In genomic region chr10:66176772-66177171, GRCh38 we compare ENCODE assay signal across 25 cellular contexts.
DNase-seq lines count a peak whose midpoint lies in the region; ATAC-seq, FAIRE-seq and TF ChIP-seq lines count a peak whose summit lies in the region.
"Had no signal": no experiment of that assay in that cellular context is flagged by ENCODE, and none has a peak within 500 bp of the region (broad histone marks: within the 10 kb centered on the region; RNA-seq: fewer than 3 reads in every experiment).

No MANE protein-coding gene starts in this region.

- no peaks in the 10 kb centered on the region for H4K20me1 ChIP-seq in HepG2 (ENCODE audit: insufficient read depth, low read length)

- ATAC-seq in HepG2 = no peak
- no peak for ATAC-seq in HG03045 (IDR thresholded peaks at IDR 0.05; ENCODE audit: unreplicated experiment)
- ATAC-seq: activated CD8-positive, alpha-beta memory T cell treated with anti-CD3 and anti-CD28 coated beads, Interleukin-2, amount 10 ng/mL, durations not matched to agents 7 days and 5 days; left cardiac atrium; T-cell had no signal

- no peak overlapping the region for H3K4me3 Mint-ChIP-seq in MCF 10A (ENCODE audit: unreplicated experiment)
- H3K4me3 Mint-ChIP-seq: activated CD8-positive, alpha-beta memory T cell treated with anti-CD3 and anti-CD28 coated beads, Interleukin-2, amount 10 ng/mL, durations not matched to agents 7 days and 5 days; activated naive CD8-positive, alpha-beta T cell; dendritic cell treated with granulocyte-macrophage colony-stimulating factor and Interleukin-4, amounts not matched to agents 40 ng/mL and 50 ng/mL, for 4 days; neural crest cell; T-cell had no signal

- TF ChIP-seq RAD21 in HepG2 (CRISPR knock-in tag; IDR thresholded peaks at IDR 0.05) = no peak

- H3K79me2 ChIP-seq in HepG2 (ENCODE audit: insufficient read depth, low read length) = no peaks in the 10 kb centered on the region

- FAIRE-seq in HepG2 (lab: Jason Lieb, UNC) (no peak), kidney (lab: Jason Lieb, UNC) (no peak)

- H3K27ac Mint-ChIP-seq in MCF 10A (ENCODE audit: low read depth, unreplicated experiment) = no peak overlapping the region
- H3K27ac Mint-ChIP-seq: activated CD8-positive, alpha-beta memory T cell treated with anti-CD3 and anti-CD28 coated beads, Interleukin-2, amount 10 ng/mL, durations not matched to agents 7 days and 5 days; activated naive CD8-positive, alpha-beta T cell; dendritic cell treated with granulocyte-macrophage colony-stimulating factor and Interleukin-4, amounts not matched to agents 40 ng/mL and 50 ng/mL, for 4 days; progenitor cell of endocrine pancreas; T-cell had no signal

- no peaks in the 10 kb centered on the region for H3K9me3 ChIP-seq in breast epithelium
- H3K9me3 ChIP-seq in HepG2 (ENCODE audit: low read length) = no peaks in the 10 kb centered on the region
- no peaks in the 10 kb centered on the region for H3K9me3 ChIP-seq in kidney (ENCODE audit: control insufficient read depth in 1 of 2, low read length in 2 of 2)
- H3K9me3 ChIP-seq: BE2C, spleen had no signal

- TF ChIP-seq EP300 in HepG2 (IDR thresholded peaks at IDR 0.05; ENCODE audit: low read depth in 2 of 2, low read length in 2 of 2) (no peak), HepG2 (CRISPR knock-in tag; IDR thresholded peaks at IDR 0.05; ENCODE audit: borderline replicate concordance) (no peak)

- H3K36me3 Mint-ChIP-seq in MCF 10A (ENCODE audit: insufficient read depth, unreplicated experiment) = no peaks in the 10 kb centered on the region
- H3K36me3 Mint-ChIP-seq: activated CD8-positive, alpha-beta memory T cell treated with anti-CD3 and anti-CD28 coated beads, Interleukin-2, amount 10 ng/mL, durations not matched to agents 7 days and 5 days; activated naive CD8-positive, alpha-beta T cell; T-cell had no signal

- H3K36me3 ChIP-seq in breast epithelium (no peaks in the 10 kb centered on the region), HepG2 (replicated peaks in 1 of 2; ENCODE audit: control insufficient read depth in 1 of 2, insufficient read depth in 2 of 2, low read length in 2 of 2) (no peaks in the 10 kb centered on the region), kidney (ENCODE audit: control insufficient read depth in 1 of 2, insufficient read depth in 2 of 2, low read length in 2 of 2) (no peaks in the 10 kb centered on the region)
- H3K36me3 ChIP-seq: BE2C, cardiac muscle cell, spleen had no signal

- POLR2A ChIA-PET in MCF 10A (lab: Yijun Ruan, JAX) = no interaction called here
- POLR2A ChIA-PET in HepG2 (lab: Yijun Ruan, JAX) = no interaction called here

- H3K4me3 ChIP-seq in breast epithelium (no peak overlapping the region), cardiac fibroblast (replicated peaks in 1 of 2; ENCODE audit: low read depth in 2 of 2, low read length in 2 of 2) (no peak overlapping the region), HepG2 (replicated peaks in 1 of 3; ENCODE audit: insufficient read depth in 1 of 3, low read depth in 2 of 3, low read length in 3 of 3) (no peak overlapping the region), kidney (ENCODE audit: low read length in 2 of 2) (no peak overlapping the region)
- H3K4me3 ChIP-seq: cardiac muscle cell, spleen had no signal

- H3K9me3 Mint-ChIP-seq in MCF 10A (ENCODE audit: unreplicated experiment) = no peaks in the 10 kb centered on the region
- H3K9me3 Mint-ChIP-seq: dendritic cell treated with granulocyte-macrophage colony-stimulating factor and Interleukin-4, amounts not matched to agents 40 ng/mL and 50 ng/mL, for 4 days; neural crest cell; T-cell had no signal

- no peak for TF ChIP-seq CTCF in MCF 10A (IDR thresholded peaks at IDR 0.05; ENCODE audit: unreplicated experiment)
- no peak for TF ChIP-seq CTCF in breast epithelium (IDR thresholded peaks at IDR 0.05)
- TF ChIP-seq CTCF in cardiac fibroblast (IDR thresholded peaks at IDR 0.05; ENCODE audit: low read depth, low read length) = no peak
- no peak for TF ChIP-seq CTCF in HepG2 (CRISPR knock-in tag; IDR thresholded peaks at IDR 0.05)
- no peak for TF ChIP-seq CTCF in kidney (IDR thresholded peaks at IDR 0.05; ENCODE audit: borderline replicate concordance, extremely low read depth, insufficient read depth)

- TF ChIP-seq POLR2A in breast epithelium (IDR thresholded peaks at IDR 0.05) = no peak
- no peak for TF ChIP-seq POLR2A in HepG2 (IDR thresholded peaks at IDR 0.05; ENCODE audit: insufficient read depth in 1 of 2, low read depth in 2 of 2, low read length in 2 of 2)

- H3K4me2 ChIP-seq in HepG2 (ENCODE audit: low read depth, low read length) = no peak overlapping the region

- WGBS in HepG2 (ENCODE audit: low lambda C conversion rate) = under 1% methylated on average over 5 of the region's 5 CpGs

- no peaks in the 10 kb centered on the region for H3K27me3 ChIP-seq in breast epithelium
- H3K27me3 ChIP-seq in HepG2 (ENCODE audit: control insufficient read depth in 1 of 2, insufficient read depth in 2 of 2, low read length in 2 of 2) = no peaks in the 10 kb centered on the region
- H3K27me3 ChIP-seq: BE2C, cardiac muscle cell, spleen had no signal

- BruUV-seq in MCF 10A (replicated peaks; lab: Mats Ljungman, UMichigan) (no TSS peak), HepG2 (replicated peaks; lab: Mats Ljungman, UMichigan) (no TSS peak)

- no peaks in the 10 kb centered on the region for H3K4me1 Mint-ChIP-seq in MCF 10A (ENCODE audit: insufficient read depth, unreplicated experiment)
- H3K4me1 Mint-ChIP-seq: activated CD8-positive, alpha-beta memory T cell treated with anti-CD3 and anti-CD28 coated beads, Interleukin-2, amount 10 ng/mL, durations not matched to agents 7 days and 5 days; neural crest cell had no signal

- H3K4me1 ChIP-seq in breast epithelium (no peaks in the 10 kb centered on the region), HepG2 (ENCODE audit: insufficient read depth, low read length) (no peaks in the 10 kb centered on the region), kidney (ENCODE audit: control insufficient read depth in 1 of 2, insufficient read depth in 1 of 2, low read depth in 1 of 2, low read length in 2 of 2) (no peaks in the 10 kb centered on the region)
- H3K4me1 ChIP-seq: BE2C had no signal

- intact Hi-C loops in MCF 10A (cut with micrococcal nuclease) (no loop called here), breast epithelium (cut with DNase I; ENCODE audit: low total_unique reads) (no loop called here), HepG2 (cut with micrococcal nuclease; ENCODE audit: unreplicated experiment) (no loop called here), kidney (cut with DNase I) (no loop called here)

- CTCF ChIA-PET in MCF 10A (lab: Yijun Ruan, JAX) = interaction anchor here (0.7 kb wide), 1 partner anchor 1198 kb away, joined by 4 read pairs; no protein-coding TSS in a partner anchor
- CTCF ChIA-PET in HepG2 (lab: Yijun Ruan, JAX; ENCODE audit: low intra/inter-chr PET ratio, low total read pairs) = no interaction called here

- H2AFZ ChIP-seq in HepG2 (ENCODE audit: low read length) = no peak overlapping the region

- no peak overlapping the region for H3K9ac ChIP-seq in HepG2 (ENCODE audit: insufficient read depth, low read depth, low read length)
- H3K9ac ChIP-seq in kidney (ENCODE audit: low read length in 2 of 2) = no peak overlapping the region

- H3K27ac ChIP-seq in breast epithelium = no peak overlapping the region
- H3K27ac ChIP-seq in HepG2 (ENCODE audit: extremely low read length, insufficient read depth, low read length) = no peak overlapping the region
- no peak overlapping the region for H3K27ac ChIP-seq in kidney (ENCODE audit: low read depth in 2 of 2, low read length in 2 of 2)
- H3K27ac ChIP-seq: 22Rv1, cardiac muscle cell, spleen had no signal

- in situ Hi-C loops in HepG2 (cut with HindIII; ENCODE audit: extremely low pct_ligation_motif_present, low pct_unique_long_range_greater_than_20kb) = loop anchor here (25.0 kb wide), 1 partner anchor 1439 kb away; no protein-coding TSS in a partner anchor

- H3K27me3 Mint-ChIP-seq in MCF 10A (ENCODE audit: insufficient read depth, unreplicated experiment) = no peaks in the 10 kb centered on the region
- H3K27me3 Mint-ChIP-seq: activated CD8-positive, alpha-beta memory T cell treated with anti-CD3 and anti-CD28 coated beads, Interleukin-2, amount 10 ng/mL, durations not matched to agents 7 days and 5 days; dendritic cell treated with granulocyte-macrophage colony-stimulating factor and Interleukin-4, amounts not matched to agents 40 ng/mL and 50 ng/mL, for 4 days; progenitor cell of endocrine pancreas; T-cell had no signal

- peak; percentile 51 for DNase-seq in MCF 10A (ENCODE audit: unreplicated experiment)
- no peak for DNase-seq in breast epithelium (ENCODE audit: low spot score in 2 of 2)
- DNase-seq in cardiac fibroblast (ENCODE audit: low read depth in 2 of 2) = peak; percentile 13 to 60
- no peak for DNase-seq in HepG2 (ENCODE audit: low spot score)
- no peak for DNase-seq in NCI-H2081 (lab: John Stamatoyannopoulos, UW)
- no peak for DNase-seq in kidney
- no peak for DNase-seq in foreskin melanocyte
- DNase-seq: activated CD4-positive, alpha-beta T cell treated with anti-CD3 and anti-CD28 coated beads for 4 hours; activated CD8-positive, alpha-beta memory T cell treated with anti-CD3 and anti-CD28 coated beads, Interleukin-2, amount 10 ng/mL, durations not matched to agents 7 days and 5 days; BE2C; left cardiac atrium; midbrain; NCI-H146; NCI-H2171 treated with DMSO at 0.1 percent for 48 hours; NCI-H526 treated with DMSO at 0.1 percent for 48 hours; spleen; stimulated activated CD4-positive, alpha-beta T cell treated with anti-CD3 and anti-CD28 coated beads, Interleukin-4, amount 100 ng/mL, for 4 hours; T-cell had no signal

TF ChIP-seq in HepG2, 621 proteins besides CTCF, POLR2A, EP300 and RAD21:
- TF ChIP-seq ZNF12 (CRISPR knock-in tag; IDR thresholded peaks at IDR 0.05) (peak; percentile 63; the same call in 1 of the 2 replicates), ZSCAN5A (CRISPR knock-in tag; IDR thresholded peaks at IDR 0.05; ENCODE audit: borderline replicate concordance) (no peak)

Comparison
In these comparisons a context has a peak if more than half of its experiments do, and no peak if none do; other contexts are left out.
1. DNase-seq: peak in MCF 10A (single experiment) and cardiac fibroblast (2 of 2); none in breast epithelium (0 of 2), HepG2 (single experiment), NCI-H2081 (0 of 2), kidney (single experiment) and foreskin melanocyte (single experiment).